Comparison of ENCODE assay signal across 11 cellular contexts in genomic region chr4:142278663-142279062, GRCh38.
"Had no signal": no experiment of that assay in that cellular context is flagged by ENCODE, and none has a peak within 500 bp of the region (broad histone marks: within the 10 kb centered on the region; RNA-seq: fewer than 3 reads in every experiment).

No MANE protein-coding gene starts in this region.

- H3K4me1 ChIP-seq: gastroesophageal sphincter, suprapubic skin had no signal

- H3K4me3 ChIP-seq: coronary artery, gastroesophageal sphincter, suprapubic skin had no signal

- H3K27me3 ChIP-seq: gastroesophageal sphincter, suprapubic skin had no signal

- DNase-seq: activated B cell treated with CpG ODN at 0.5 μM for 24 hours; activated CD8-positive, alpha-beta memory T cell treated with anti-CD3 and anti-CD28 coated beads, Interleukin-2, amount 10 ng/mL, durations not matched to agents 7 days and 5 days; activated T-cell treated with anti-CD3 and anti-CD28 coated beads, Interleukin-2, amount 50 U/mL, for 4 hours; central memory CD4-positive, alpha-beta T cell; effector CD8-positive, alpha-beta T cell; kidney; stimulated activated CD4-positive, alpha-beta T cell treated with anti-CD3 and anti-CD28 coated beads, Interleukin-2, amount 100 ng/mL, for 48 hours; stimulated activated naive CD8-positive, alpha-beta T cell treated with anti-CD3 and anti-CD28 coated beads, Interleukin-15, Interleukin-2, amounts not matched to agents 100 U/mL and 50 U/mL, for 24 hours had no signal

- H3K9me3 ChIP-seq: gastroesophageal sphincter, suprapubic skin had no signal

- ATAC-seq: activated CD8-positive, alpha-beta memory T cell treated with anti-CD3 and anti-CD28 coated beads, Interleukin-2, amount 10 ng/mL, durations not matched to agents 7 days and 5 days; activated T-cell treated with anti-CD3 and anti-CD28 coated beads, Interleukin-2, amount 50 U/mL, for 4 hours; gastroesophageal sphincter; stimulated activated naive CD8-positive, alpha-beta T cell treated with anti-CD3 and anti-CD28 coated beads, Interleukin-15, Interleukin-2, amounts not matched to agents 100 U/mL and 50 U/mL, for 24 hours had no signal

- H3K36me3 ChIP-seq: gastroesophageal sphincter, suprapubic skin had no signal

- H3K27ac ChIP-seq: coronary artery, gastroesophageal sphincter, suprapubic skin had no signal
